29 cellular contexts compared by ENCODE assay signal in the genomic region with DNA sequence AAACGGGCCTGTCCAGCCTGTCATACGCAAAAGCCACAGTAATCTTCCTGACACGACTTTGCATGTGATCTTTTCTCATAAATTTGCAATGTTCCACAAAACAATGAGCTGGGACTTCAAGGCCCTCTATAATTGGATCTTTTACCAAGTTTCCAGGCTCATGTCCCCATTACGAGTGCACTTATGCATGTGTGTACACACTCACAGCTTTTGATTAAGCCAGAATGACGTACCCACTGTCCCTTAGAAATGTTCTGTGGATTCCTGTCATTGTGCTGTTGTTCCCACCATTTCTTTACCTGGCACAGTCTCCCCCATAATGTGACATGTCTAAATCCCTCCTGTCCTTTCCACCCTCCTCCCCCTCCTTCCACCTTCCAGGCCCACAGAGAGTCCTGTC. TPM values are rescaled to one million over a fixed set of nuclear protein-coding genes. Genes with fewer than 3 reads are reported as not detected.
A peak's percentile ranks its signal among the peaks of the same experiment; 100 is the strongest.
DNase-seq lines count a peak whose midpoint lies in the region; ATAC-seq, FAIRE-seq and TF ChIP-seq lines count a peak whose summit lies in the region.
"Had no signal": no experiment of that assay in that cellular context is flagged by ENCODE, and none has a peak within 500 bp of the region (broad histone marks: within the 10 kb centered on the region; RNA-seq: fewer than 3 reads in every experiment).

No MANE protein-coding gene starts in this region.

- H3K4me2 ChIP-seq in K562 (ENCODE audit: insufficient read depth, low read length) = no peak overlapping the region
- no peak overlapping the region for H3K4me2 ChIP-seq in trophoblast cell (ENCODE audit: low read length)

- H3K14ac ChIP-seq in trophoblast cell (ENCODE audit: low read length) = no peak overlapping the region

- CTCF ChIA-PET in K562 (lab: Yijun Ruan, JAX; ENCODE audit: low intra/inter-chr PET ratio) = interaction anchor here (2.6 kb wide), 2 partner anchors 449 to 466 kb away, joined by 36 to 48 read pairs; no protein-coding TSS in a partner anchor

- POLR2A ChIA-PET in K562 (lab: Yijun Ruan, JAX) = interaction anchor here (0.5 to 1.8 kb wide), 4 partner anchors 10 to 413 kb away, joined by 3 to 4 read pairs (median 3); no protein-coding TSS in a partner anchor

- peaks cover 9% of the 10 kb centered on the region; the same call in 1 of the 2 replicates for H4K20me1 ChIP-seq in K562 (replicated peaks; ENCODE audit: control insufficient read depth, insufficient read depth, low read length)
- H4K20me1 ChIP-seq: BLaER1 treated with 17β-estradiol and CSF1 and Interleukin-3, amounts not matched to agents 10 nM and 100 nM had no signal

- ATAC-seq in K562 (no peak), upper lobe of left lung (ENCODE audit: low FRiP score in 2 of 2) (no peak), GM19035 (IDR thresholded peaks at IDR 0.05; ENCODE audit: unreplicated experiment) (no peak)
- ATAC-seq: HCT116; naive thymus-derived CD4-positive, alpha-beta T cell; psoas muscle; SK-N-SH treated with all-trans-retinoic acid at 6 μM for 48 hours; stimulated activated naive B cell treated with anti-CD40 and anti-IgM and Interleukin-4, amounts not matched to agents 10 μg/mL and 1 μg/mL and 100 μg/mL, for 72 hours had no signal

- H3K4me1 ChIP-seq in K562 (replicated peaks in 1 of 2; ENCODE audit: control insufficient read depth in 2 of 2, insufficient read depth in 2 of 2, low read length in 2 of 2) (peaks cover 8 to 10% of the 10 kb centered on the region in 2 experiments; a peak in 4 of 5 replicates), esophagus muscularis mucosa (peaks cover 15 to 40% (median 36%) of the 10 kb centered on the region in 4 donors), trophoblast cell (ENCODE audit: control insufficient read depth in 1 of 2, insufficient read depth in 2 of 2, low read length in 2 of 2) (peaks cover 0 to 9% of the 10 kb centered on the region in 2 experiments), upper lobe of left lung (peaks cover 24 to 40% (median 35%) of the 10 kb centered on the region in 4 donors)
- H3K4me1 ChIP-seq: Caco-2 had no signal

- H3K9ac ChIP-seq in K562 (ENCODE audit: insufficient read depth in 1 of 2, low read depth in 2 of 2, low read length in 2 of 2) (no peak overlapping the region), trophoblast cell (ENCODE audit: low read length) (no peak overlapping the region)

- H4K91ac ChIP-seq in trophoblast cell (ENCODE audit: low read depth, low read length) = peak overlapping the region; percentile 75

- H3K4me3 ChIP-seq in K562 = no peak overlapping the region
- no peak overlapping the region for H3K4me3 ChIP-seq in esophagus muscularis mucosa
- H3K4me3 ChIP-seq in trophoblast cell (ENCODE audit: low read depth, low read length) = no peak overlapping the region
- no peak overlapping the region for H3K4me3 ChIP-seq in upper lobe of left lung
- H3K4me3 ChIP-seq: BLaER1 treated with 17β-estradiol and CSF1 and Interleukin-3, amounts not matched to agents 10 nM and 100 nM; psoas muscle; thoracic aorta had no signal

- no TSS peak for BruUV-seq in K562 (replicated peaks; lab: Mats Ljungman, UMichigan)

- H2AFZ ChIP-seq in K562 (ENCODE audit: low read depth, low read length) (no peak overlapping the region), trophoblast cell (ENCODE audit: insufficient read depth, low read length, poor library complexity) (no peak overlapping the region)

- no peak overlapping the region for H3K27ac ChIP-seq in K562 (ENCODE audit: extremely low read depth, low read depth, low read length)
- H3K27ac ChIP-seq in esophagus muscularis mucosa (replicated peaks in 1 of 4) = peak overlapping the region in 3 of 4 donors; percentile 59 to 71 (median 64)
- H3K27ac ChIP-seq in trophoblast cell (ENCODE audit: low read depth, low read length) = no peak overlapping the region
- H3K27ac ChIP-seq in upper lobe of left lung = peak overlapping the region; percentile 67 to 83 (median 80)
- H3K27ac ChIP-seq: psoas muscle, thoracic aorta had no signal

- TF ChIP-seq CTCF in K562 (IDR thresholded peaks at IDR 0.05 in 2 of 3, conservative IDR thresholded peaks at IDR 0.05 in 1 of 3; ENCODE audit: insufficient read depth in 2 of 3, low read depth in 1 of 3, low read length in 3 of 3) (no peak), esophagus muscularis mucosa (IDR thresholded peaks at IDR 0.05) (no peak), upper lobe of left lung (IDR thresholded peaks at IDR 0.05) (no peak)

- H3K9me1 ChIP-seq in K562 (ENCODE audit: control insufficient read depth, insufficient read depth, low read length) = peaks cover 2% of the 10 kb centered on the region

- H3K18ac ChIP-seq in trophoblast cell (ENCODE audit: low read length) = no peak overlapping the region

- TF ChIP-seq EP300 in K562 (IDR thresholded peaks at IDR 0.05; ENCODE audit: low read length) = no peak
- TF ChIP-seq EP300 in esophagus muscularis mucosa (IDR thresholded peaks at IDR 0.05) = no peak
- TF ChIP-seq EP300 in upper lobe of left lung (IDR thresholded peaks at IDR 0.05) = peak; percentile 48 to 98 (median 88)

- no peak for TF ChIP-seq RAD21 in K562 (CRISPR knock-in tag; conservative IDR thresholded peaks at IDR 0.05 in 1 of 2, IDR thresholded peaks at IDR 0.05 in 1 of 2)

- peak overlapping the region; percentile 81 for H2BK12ac ChIP-seq in trophoblast cell (ENCODE audit: low read length)

- H3K9me3 ChIP-seq in K562 (replicated peaks; ENCODE audit: control insufficient read depth, insufficient read depth, low read depth, low read length) (no peaks in the 10 kb centered on the region), esophagus muscularis mucosa (no peaks in the 10 kb centered on the region), trophoblast cell (ENCODE audit: insufficient read depth, low read depth, low read length) (no peaks in the 10 kb centered on the region), upper lobe of left lung (no peaks in the 10 kb centered on the region)
- H3K9me3 ChIP-seq: BLaER1 treated with 17β-estradiol and CSF1 and Interleukin-3, amounts not matched to agents 10 nM and 100 nM; Caco-2; psoas muscle; thoracic aorta had no signal

- H3K79me2 ChIP-seq in K562 (ENCODE audit: control insufficient read depth, insufficient read depth, low read length) (no peaks in the 10 kb centered on the region), trophoblast cell (ENCODE audit: control insufficient read depth, insufficient read depth, low read length, poor library complexity) (peaks cover 4% of the 10 kb centered on the region)

- no peak overlapping the region for H3K23ac ChIP-seq in trophoblast cell (ENCODE audit: low read length)

- H4K8ac ChIP-seq in trophoblast cell (ENCODE audit: low read depth, low read length) = no peak overlapping the region

- no peak for DNase-seq in K562 (ENCODE audit: extremely low read depth in 1 of 4, low spot score in 3 of 4)
- DNase-seq in esophagus muscularis mucosa (ENCODE audit: extremely low spot score) = no peak
- no peak for DNase-seq in trophoblast cell
- no peak for DNase-seq in upper lobe of left lung
- DNase-seq in putamen (ENCODE audit: low spot score) = no peak
- no peak for DNase-seq in C1 segment of cervical spinal cord (lab: John Stamatoyannopoulos, UW)
- DNase-seq: activated CD4-positive, alpha-beta T cell treated with anti-CD3 and anti-CD28 coated beads, Interleukin-2, amount 50 U/mL, for 48 hours; activated CD4-positive, CD25-positive, alpha-beta regulatory T cell treated with anti-CD3 and anti-CD28 coated beads, Interleukin-2, amount 50 U/mL, for 72 hours; activated CD8-positive, alpha-beta memory T cell treated with anti-CD3 and anti-CD28 coated beads, Interleukin-2, amount 50 U/mL, for 4 hours; activated naive CD4-positive, alpha-beta T cell treated with Interleukin-2 at 50 U/mL for 16 hours; Caco-2; DMS53; effector CD4-positive, alpha-beta T cell; naive thymus-derived CD4-positive, alpha-beta T cell; NCI-H1417 treated with DMSO at 0.1 percent for 48 hours; NCI-H2081; NCI-H69; psoas muscle; stimulated activated naive B cell treated with anti-CD40 and anti-IgM and Interleukin-4, amounts not matched to agents 10 μg/mL and 1 μg/mL and 100 μg/mL, for 72 hours had no signal

- no peak overlapping the region for H2BK5ac ChIP-seq in trophoblast cell (ENCODE audit: low read depth, low read length, poor library complexity)

- WGBS in K562 (ENCODE audit: insufficient coverage, low coverage, missing lambda C conversion rate) = 59% methylated on average over 5 of the region's 5 CpGs
- WGBS in esophagus muscularis mucosa = 77% methylated on average over 5 of the region's 5 CpGs
- no CpG with 5 or more reads among the region's 5 CpGs for WGBS in trophoblast cell (ENCODE audit: extremely low coverage, insufficient coverage, insufficient read length)
- 35 to 39% methylated on average over 5 of the region's 5 CpGs for WGBS in upper lobe of left lung, 2 donors

- H4K12ac ChIP-seq in trophoblast cell (ENCODE audit: low read depth, low read length) = no peak overlapping the region

- peaks cover 9% of the 10 kb centered on the region for H3K79me1 ChIP-seq in trophoblast cell (ENCODE audit: low read length)

- 0 out of 2 replicates have a peak, but pooled peaks have one; percentile 23 for TF ChIP-seq POLR2A in K562 (conservative IDR thresholded peaks at IDR 0.05)
- no peak for TF ChIP-seq POLR2A in esophagus muscularis mucosa (IDR thresholded peaks at IDR 0.05; ENCODE audit: low read depth)
- no peak for TF ChIP-seq POLR2A in upper lobe of left lung (IDR thresholded peaks at IDR 0.05)

- H3K36me3 ChIP-seq in K562 (ENCODE audit: control insufficient read depth, insufficient read depth, low read length) (peaks cover 8% of the 10 kb centered on the region; the same call in 2 of the 3 replicates), esophagus muscularis mucosa (no peaks in the 10 kb centered on the region), trophoblast cell (ENCODE audit: control insufficient read depth in 1 of 2, insufficient read depth in 2 of 2, low read length in 2 of 2) (no peaks in the 10 kb centered on the region), upper lobe of left lung (no peaks in the 10 kb centered on the region)
- H3K36me3 ChIP-seq: BLaER1 treated with 17β-estradiol and CSF1 and Interleukin-3, amounts not matched to agents 10 nM and 100 nM; thoracic aorta had no signal

- H2BK120ac ChIP-seq in trophoblast cell (ENCODE audit: insufficient read depth, low read length, poor library complexity) = no peak overlapping the region

- H3K27me3 ChIP-seq in K562 (ENCODE audit: control insufficient read depth in 2 of 2, insufficient read depth in 2 of 2, low read length in 2 of 2) (no peaks in the 10 kb centered on the region), esophagus muscularis mucosa (no peaks in the 10 kb centered on the region), trophoblast cell (ENCODE audit: insufficient read depth, low read length) (no peaks in the 10 kb centered on the region), upper lobe of left lung (no peaks in the 10 kb centered on the region)
- H3K27me3 ChIP-seq: BLaER1 treated with 17β-estradiol and CSF1 and Interleukin-3, amounts not matched to agents 10 nM and 100 nM had no signal

- FAIRE-seq in K562 (lab: Jason Lieb, UNC) = no peak

- intact Hi-C loops in K562 (cut with micrococcal nuclease) (loop anchor here (2.0 kb wide), 1 partner anchor 95 kb away; no protein-coding TSS in a partner anchor), esophagus muscularis mucosa (cut with DNase I) (loop anchor here (2.0 to 10.0 kb wide), 3 partner anchors 95 to 815 kb away; no protein-coding TSS in a partner anchor)

- in situ Hi-C loops in K562 (cut with MboI) = no loop called here

- H3K4ac ChIP-seq in trophoblast cell (ENCODE audit: low read depth, low read length) = no peak overlapping the region

- H2AK5ac ChIP-seq in trophoblast cell (ENCODE audit: low read length) = peak overlapping the region; percentile 63

RNA-seq across cellular contexts. Expression of a gene that starts 19.7 kb away (rescaled TPM):
- total RNA-seq in K562 (2011; cell fraction: chromatin; rRNA removed; ENCODE audit: low replicate concordance) = 3.0 TPM in 1 of 2 replicates, not detected in the other
- total RNA-seq in K562 (2011; cell fraction: nucleolus; rRNA removed) = 0.92 and 2.0 TPM in 2 replicates
- total RNA-seq in K562 (2011; cell fraction: nucleoplasm; rRNA removed) = 1.5 TPM in 1 of 2 replicates, not detected in the other
- total RNA-seq in K562 (2014; rRNA removed) = 3.0 and 3.7 TPM in 2 replicates
- total RNA-seq in K562 (2014; rRNA removed; fragmentation: Illumina TruSeq; extraction: Trizol) = 0.51 and 1.4 TPM in 2 replicates
- 1.2 and 1.3 TPM in 2 replicates for total RNA-seq in K562 (2015; rRNA removed; fragmentation: Illumina TruSeq; extraction: Trizol)
- total RNA-seq in K562 (2021) = 4.7 and 4.9 TPM in 2 replicates
- polyA plus RNA-seq in K562 (2011; rRNA removed) = 0.18 and 3.2 TPM in 2 replicates
- polyA plus RNA-seq in K562 (2011; cell fraction: cytosol; rRNA removed) = 0.27 and 4.6 TPM in 2 replicates
- 0.32 and 6.5 TPM in 2 replicates for polyA plus RNA-seq in K562 (2011; cell fraction: nucleus; rRNA removed)
- 3.0 and 6.2 TPM in 2 replicates for polyA plus RNA-seq in K562 (2012)
- 0.24 and 1.6 TPM in 2 replicates for polyA plus RNA-seq in K562 (2014; fragmentation: Illumina TruSeq; extraction: Trizol)
- 1 to 10 TPM; 2.1 to 3.1 TPM for polyA plus RNA-seq in K562 (2014; fragmentation: Nextera tagmentation; extraction: Ambion mirVana)
- polyA plus RNA-seq in K562 (2014; rRNA removed) = 4.4 and 6.8 TPM in 2 replicates
- polyA minus RNA-seq in K562 (2011; rRNA and poly(A)+ RNA removed) = 0.35 TPM in 1 of 2 replicates, not detected in the other
- polyA minus RNA-seq in K562 (2011; cell fraction: cytosol; rRNA and poly(A)+ RNA removed) = not detected in 2 replicates
- polyA minus RNA-seq in K562 (2011; cell fraction: nucleus; rRNA and poly(A)+ RNA removed) = 1.1 TPM in 1 of 2 replicates, not detected in the other
- not detected for total RNA-seq in esophagus muscularis mucosa
- 0.15 TPM in 1 of 2 replicates, not detected in the other for polyA plus RNA-seq in trophoblast cell (2013)
- total RNA-seq in upper lobe of left lung = not detected
- total RNA-seq: Caco-2; chondrocyte; left ventricle myocardium superior; LHCN-M2; naive thymus-derived CD4-positive, alpha-beta T cell; psoas muscle; Right ventricle myocardium inferior; skeletal muscle tissue; thoracic aorta had no signal
- polyA plus RNA-seq: naive thymus-derived CD4-positive, alpha-beta T cell; psoas muscle had no signal

Comparison
In these comparisons a context has a peak if more than half of its experiments do, and no peak if none do; other contexts are left out.
1. H3K27ac ChIP-seq: peak in esophagus muscularis mucosa (3 of 4) and upper lobe of left lung (4 of 4); none in K562 (single experiment) and trophoblast cell (single experiment).